In the genomic region with DNA sequence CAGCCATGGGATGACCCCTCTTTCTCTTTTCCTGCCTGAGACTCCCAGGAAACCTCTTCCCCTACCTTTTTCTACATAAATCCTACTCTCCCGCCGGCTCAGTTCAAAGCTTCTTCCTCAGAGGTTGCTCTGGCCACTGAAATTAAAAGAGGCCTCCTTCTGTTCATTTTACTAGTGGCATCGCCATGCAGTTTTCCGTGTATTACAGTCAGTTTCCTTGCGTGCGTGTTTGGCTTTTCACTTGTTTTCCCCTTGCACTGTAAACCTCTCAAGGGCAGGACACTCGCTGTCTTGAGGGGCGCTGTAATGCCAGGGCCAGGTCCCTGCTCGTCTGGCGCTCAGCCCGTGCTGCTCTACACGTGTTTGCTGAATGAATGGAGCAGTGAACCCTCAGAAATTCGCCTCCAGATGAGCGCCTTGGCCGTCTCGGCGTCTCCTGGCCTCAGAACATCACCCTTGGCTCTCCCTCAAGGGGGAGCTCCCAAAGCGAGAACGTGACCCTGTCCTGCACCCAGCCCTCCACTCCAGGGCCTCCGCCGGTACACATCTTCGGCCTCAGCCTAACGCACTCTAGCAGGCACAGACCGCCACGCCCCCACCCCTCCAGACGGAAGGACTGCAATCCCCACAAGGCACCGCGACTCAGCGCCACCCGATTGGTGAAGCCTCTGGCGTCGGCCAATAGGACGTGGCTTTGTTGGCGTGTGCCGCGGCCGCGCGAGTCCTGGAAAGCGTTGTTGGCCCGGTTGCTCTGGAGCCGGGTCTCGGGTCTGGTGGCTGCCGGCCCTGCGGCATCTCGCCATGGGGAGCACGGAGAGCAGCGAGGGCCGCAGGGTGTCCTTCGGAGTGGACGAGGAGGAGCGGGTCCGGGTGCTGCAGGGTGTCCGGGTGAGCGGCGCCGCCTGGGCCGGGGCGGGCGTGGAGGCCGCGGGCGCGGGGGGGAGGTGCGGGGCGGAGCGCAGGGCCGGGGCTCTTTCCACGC, we compare ENCODE assay signal across 8 cellular contexts. TPM values are rescaled to one million over a fixed set of nuclear protein-coding genes. Genes with fewer than 3 reads are reported as not detected.
A peak's percentile ranks its signal among the peaks of the same experiment; 100 is the strongest.
DNase-seq lines count a peak whose midpoint lies in the region; ATAC-seq and TF ChIP-seq lines count a peak whose summit lies in the region.

TSS of gene CHCHD6 (plus strand) at position 729 of the 982 bp plus-strand sequence. CDS start at position 802, 73 bp downstream.

- H3K4me1 Mint-ChIP-seq in activated naive CD8-positive, alpha-beta T cell (ENCODE audit: low read depth) = peaks cover 21% of the 10 kb centered on the region

- H3K27ac Mint-ChIP-seq in activated naive CD8-positive, alpha-beta T cell = peak within 1 kb of the TSS; percentile 92

- peaks cover 12% of the 10 kb centered on the region for H3K27me3 Mint-ChIP-seq in activated naive CD8-positive, alpha-beta T cell

- peaks cover 6% of the 10 kb centered on the region for H3K36me3 Mint-ChIP-seq in activated naive CD8-positive, alpha-beta T cell

- ATAC-seq in HG02610 (IDR thresholded peaks at IDR 0.05; ENCODE audit: unreplicated experiment) = peak; percentile 98
- ATAC-seq in omental fat pad (ENCODE audit: low FRiP score) = peak; percentile 98

- peak within 1 kb of the TSS; percentile 97 for H3K4me3 Mint-ChIP-seq in activated naive CD8-positive, alpha-beta T cell

- H3K27ac ChIP-seq in testis = peak within 1 kb of the TSS; percentile 48 to 71

- no peaks in the 10 kb centered on the region for H3K9me3 ChIP-seq in testis

- DNase-seq in NCI-H1092 (lab: John Stamatoyannopoulos, UW) (peak; percentile 95), SKM-1 (lab: John Stamatoyannopoulos, UW; ENCODE audit: unreplicated experiment) (peak; percentile 94), glomerular visceral epithelial cell (ENCODE audit: extremely low spot score) (peak; percentile 95), omental fat pad (ENCODE audit: low spot score) (peak; percentile 91), testis (peak; percentile 98)

- H3K4me3 ChIP-seq in GM08714 (ENCODE audit: low read length) = peak within 1 kb of the TSS; percentile 70; the same call in 1 of the 2 replicates
- H3K4me3 ChIP-seq in testis = peak within 1 kb of the TSS; percentile 81 to 88

- peaks cover 9% of the 10 kb centered on the region for H3K4me1 ChIP-seq in testis

- no peaks in the 10 kb centered on the region for H3K36me3 ChIP-seq in testis (ENCODE audit: low read depth, missing control alignments)

- 3 to 4% methylated on average over 17 to 59 of the region's 69 CpGs for WGBS in testis, 2 donors

- no peaks in the 10 kb centered on the region for H3K27me3 ChIP-seq in testis

- intact Hi-C loops in testis (cut with DNase I; ENCODE audit: low total_unique reads) = no loop called here

- no peaks in the 10 kb centered on the region for H3K9me3 Mint-ChIP-seq in activated naive CD8-positive, alpha-beta T cell (ENCODE audit: low read depth)

- TF ChIP-seq POLR2A in testis (IDR thresholded peaks at IDR 0.05) = no peak

- TF ChIP-seq CTCF in omental fat pad (IDR thresholded peaks at IDR 0.05) (no peak), testis (IDR thresholded peaks at IDR 0.05) (peak in 1 of 3 experiments; percentile 14)

RNA-seq across cellular contexts. Expression of gene CHCHD6, which starts in this region (rescaled TPM):
- total RNA-seq in omental fat pad (10 to 100 TPM in 2 of 4 donors, 1 to 10 TPM in 2; 7.5 to 19.7 (median 11.5) TPM), testis (10 to 100 TPM; 47.6 to 49.9 TPM)
- polyA plus RNA-seq in testis (ENCODE audit: insufficient read depth, low read depth, low replicate concordance) = 84.6 TPM

Comparison
In these comparisons a context has a peak if more than half of its experiments do, and no peak if none do; other contexts are left out.
1. Peak in every context shown above with its lines: DNase-seq, ATAC-seq, H3K4me3 ChIP-seq and H3K27ac ChIP-seq.